11 cellular contexts compared by ENCODE assay signal in the genomic region with DNA sequence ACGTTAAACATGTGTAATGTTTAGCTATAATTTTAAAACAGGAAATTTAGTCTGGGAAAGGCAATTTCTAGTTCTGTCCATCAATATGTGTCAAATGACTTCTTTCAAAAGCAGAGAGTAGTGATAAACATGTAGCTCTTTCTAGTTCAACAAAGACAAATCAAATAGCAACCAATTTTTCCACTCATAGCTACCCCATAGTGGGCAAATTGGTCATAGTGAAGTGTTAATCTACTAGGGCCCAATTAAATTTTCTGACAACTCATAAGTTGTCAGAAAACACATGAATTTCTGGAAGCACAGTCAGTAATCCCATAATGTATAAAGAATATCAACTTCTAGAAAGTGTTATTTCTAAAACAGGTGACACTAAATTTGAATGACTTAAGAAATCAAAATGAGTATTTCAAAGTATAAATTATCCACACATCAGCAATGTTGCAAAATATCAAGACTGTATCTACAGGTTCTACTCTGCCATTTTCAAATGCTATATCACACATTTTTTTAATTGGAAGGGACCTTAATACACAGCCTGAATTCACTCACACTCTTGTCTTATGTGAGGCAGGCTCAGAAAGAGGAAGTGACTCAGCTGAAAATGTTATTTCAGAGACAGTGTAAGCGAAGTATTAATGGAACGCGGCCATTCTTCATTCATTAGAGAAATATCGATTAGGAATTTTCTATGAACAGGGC. TPM values are rescaled to one million over a fixed set of nuclear protein-coding genes. Genes with fewer than 3 reads are reported as not detected.
DNase-seq lines count a peak whose midpoint lies in the region; ATAC-seq, FAIRE-seq and TF ChIP-seq lines count a peak whose summit lies in the region.
"Had no signal": no experiment of that assay in that cellular context is flagged by ENCODE, and none has a peak within 500 bp of the region (broad histone marks: within the 10 kb centered on the region; RNA-seq: fewer than 3 reads in every experiment).

No MANE protein-coding gene starts in this region.

- no peaks in the 10 kb centered on the region for H3K79me2 ChIP-seq in Karpas-422 (ENCODE audit: low read length)

- no peaks in the 10 kb centered on the region for H4K20me1 ChIP-seq in BLaER1 treated with 17β-estradiol and CSF1 and Interleukin-3, amounts not matched to agents 10 nM and 100 nM
- no peaks in the 10 kb centered on the region for H4K20me1 ChIP-seq in Karpas-422 (ENCODE audit: insufficient read depth, low read depth, low read length)

- FAIRE-seq in GM19239 (lab: Jason Lieb, UNC): peak; percentile 61
- FAIRE-seq: H1 had no signal

- H3K27ac ChIP-seq in BLaER1 treated with 17β-estradiol and CSF1 and Interleukin-3, amounts not matched to agents 10 nM and 100 nM: peak overlapping the region in 9 of 11 experiments; percentile 3 to 68 (median 48); a peak in 14 of 22 replicates
- H3K27ac ChIP-seq in Karpas-422 (ENCODE audit: low read length): 0 out of 2 replicates have a peak overlapping the region, but pooled peaks have one; percentile 23
- H3K27ac ChIP-seq in WERI-Rb-1: no peak overlapping the region
- no peak overlapping the region for H3K27ac ChIP-seq in endodermal cell (ENCODE audit: low read depth, low read length)

- peaks cover 63% of the 10 kb centered on the region for H3K36me3 Mint-ChIP-seq in endodermal cell (ENCODE audit: low read depth)

- H3K9ac ChIP-seq in BLaER1 treated with 17β-estradiol and CSF1 and Interleukin-3, amounts not matched to agents 10 nM and 100 nM: no peak overlapping the region
- H3K9ac ChIP-seq in Karpas-422 (ENCODE audit: low read length) (no peak overlapping the region), endodermal cell (ENCODE audit: extremely low read depth, low read length, poor library complexity, severe bottlenecking) (no peak overlapping the region)

- no peak overlapping the region for H3K27ac Mint-ChIP-seq in endodermal cell

- peaks cover 0 to 17% (median 15%) of the 10 kb centered on the region in 10 experiments; a peak in 15 of 20 replicates for H3K4me1 ChIP-seq in BLaER1 treated with 17β-estradiol and CSF1 and Interleukin-3, amounts not matched to agents 10 nM and 100 nM
- H3K4me1 ChIP-seq in Karpas-422 (ENCODE audit: low read length): peaks cover 12% of the 10 kb centered on the region
- H3K4me1 ChIP-seq in mucosa of descending colon (ENCODE audit: low read depth): no peaks in the 10 kb centered on the region
- H3K4me1 ChIP-seq in endodermal cell (ENCODE audit: control insufficient read depth, insufficient read depth, low read length): no peaks in the 10 kb centered on the region

- no peaks in the 10 kb centered on the region for H3K27me3 Mint-ChIP-seq in endodermal cell (ENCODE audit: insufficient read depth)

- no peaks in the 10 kb centered on the region for H3K27me3 ChIP-seq in BLaER1 treated with 17β-estradiol and CSF1 and Interleukin-3, amounts not matched to agents 10 nM and 100 nM
- H3K27me3 ChIP-seq in Karpas-422 (ENCODE audit: low read length): no peaks in the 10 kb centered on the region
- no peaks in the 10 kb centered on the region for H3K27me3 ChIP-seq in WERI-Rb-1 (ENCODE audit: insufficient read depth, low read depth, severe bottlenecking)
- no peaks in the 10 kb centered on the region for H3K27me3 ChIP-seq in endodermal cell (ENCODE audit: control insufficient read depth, insufficient read depth, low read length, poor library complexity, severe bottlenecking)

- intact Hi-C loops in mucosa of descending colon (cut with DNase I, micrococcal nuclease): no loop called here

- H2AFZ ChIP-seq in Karpas-422 (ENCODE audit: low read length): no peak overlapping the region

- ATAC-seq in mucosa of descending colon (no peak), HG03045 (IDR thresholded peaks at IDR 0.05; ENCODE audit: unreplicated experiment) (no peak)

- H3K9me3 ChIP-seq in BLaER1 treated with 17β-estradiol and CSF1 and Interleukin-3, amounts not matched to agents 10 nM and 100 nM (replicated peaks in 1 of 11): no peaks in the 10 kb centered on the region
- H3K9me3 ChIP-seq in Karpas-422 (ENCODE audit: low read length) (no peaks in the 10 kb centered on the region), mucosa of descending colon (no peaks in the 10 kb centered on the region), WERI-Rb-1 (ENCODE audit: severe bottlenecking) (no peaks in the 10 kb centered on the region), endodermal cell (ENCODE audit: control insufficient read depth, low read length) (no peaks in the 10 kb centered on the region)

- peaks cover 0 to 31% (median 6%) of the 10 kb centered on the region in 11 experiments; a peak in 9 of 22 replicates for H3K36me3 ChIP-seq in BLaER1 treated with 17β-estradiol and CSF1 and Interleukin-3, amounts not matched to agents 10 nM and 100 nM
- H3K36me3 ChIP-seq in Karpas-422 (ENCODE audit: insufficient read depth, low read length): peaks cover 20% of the 10 kb centered on the region; the same call in 1 of the 2 replicates
- H3K36me3 ChIP-seq in mucosa of descending colon (ENCODE audit: low read depth): no peaks in the 10 kb centered on the region
- H3K36me3 ChIP-seq in WERI-Rb-1: peaks cover 86% of the 10 kb centered on the region
- peaks cover 23% of the 10 kb centered on the region for H3K36me3 ChIP-seq in endodermal cell (ENCODE audit: control insufficient read depth, insufficient read depth, low read length)

- TF ChIP-seq CTCF in mucosa of descending colon (IDR thresholded peaks at IDR 0.05): no peak
- TF ChIP-seq CTCF in WERI-Rb-1 (IDR thresholded peaks at IDR 0.05; ENCODE audit: low read depth, low read length): no peak
- no peak for TF ChIP-seq CTCF in endodermal cell (conservative IDR thresholded peaks at IDR 0.05)

- H3K4me2 ChIP-seq in BLaER1 treated with 17β-estradiol and CSF1 and Interleukin-3, amounts not matched to agents 10 nM and 100 nM: peak overlapping the region; percentile 1 to 69 (median 42); a peak in 16 of 22 replicates
- no peak overlapping the region for H3K4me2 ChIP-seq in Karpas-422 (ENCODE audit: low read depth, low read length, poor library complexity, severe bottlenecking)

- H3K9me2 ChIP-seq in Karpas-422 (replicated peaks; ENCODE audit: insufficient read depth, low read length): no peaks in the 10 kb centered on the region

- no peaks in the 10 kb centered on the region for H3K9me3 Mint-ChIP-seq in endodermal cell

- WGBS in endodermal cell (ENCODE audit: insufficient coverage in 1 of 2, insufficient read length in 1 of 2), 2 experiments: 92 to 99% methylated on average over 4 to 5 of the region's 5 CpGs

- H3K4me3 ChIP-seq in BLaER1 treated with 17β-estradiol and CSF1 and Interleukin-3, amounts not matched to agents 10 nM and 100 nM: peak overlapping the region in 1 of 10 experiments; percentile 26; a peak in 1 of 20 replicates
- H3K4me3 ChIP-seq in Karpas-422 (ENCODE audit: low read length): no peak overlapping the region
- no peak overlapping the region for H3K4me3 ChIP-seq in mucosa of descending colon
- H3K4me3 ChIP-seq in WERI-Rb-1 (ENCODE audit: low read depth, low read length): no peak overlapping the region
- no peak overlapping the region for H3K4me3 ChIP-seq in endodermal cell (ENCODE audit: low read length)

- no peak overlapping the region for H3K4me3 Mint-ChIP-seq in endodermal cell

- no peaks in the 10 kb centered on the region for H3K4me1 Mint-ChIP-seq in endodermal cell

- DNase-seq in GM19239 (ENCODE audit: insufficient read length, low spot score) (no peak), Karpas-422 (peak; percentile 54), astrocyte of the hippocampus (ENCODE audit: low read depth, low spot score) (peak; percentile 29), mucosa of descending colon (no peak), WERI-Rb-1 (no peak), endodermal cell (no peak)
- DNase-seq: DND-41, NCI-H187 had no signal

RNA-seq across cellular contexts. Expression of a gene that starts 7.7 kb away (rescaled TPM):
- 68.1 and 149 TPM in 2 replicates for total RNA-seq in Karpas-422 (2014; rRNA removed; shearing (Covaris generic); ENCODE audit: low replicate concordance)
- total RNA-seq in mucosa of descending colon (100 to 1,000 TPM in 1 of 3 donors, 10 to 100 TPM in 2; 34.0 to 110 (median 67.1) TPM), endodermal cell (10 to 100 TPM; 65.7 to 73.9 TPM)
- 62.5 TPM for polyA plus RNA-seq in endodermal cell (2013, experiment 1 of 2)
- polyA plus RNA-seq in endodermal cell (2013, experiment 2 of 2): 67.5 TPM

Comparison
In these comparisons a context has a peak if more than half of its experiments do, and no peak if none do; other contexts are left out.
1. H3K27ac ChIP-seq: peak in BLaER1 treated with 17β-estradiol and CSF1 and Interleukin-3, amounts not matched to agents 10 nM and 100 nM (9 of 11) and Karpas-422 (single experiment); none in WERI-Rb-1 (single experiment) and endodermal cell (single experiment).
2. DNase-seq: peak in Karpas-422 (single experiment) and astrocyte of the hippocampus (single experiment); none in GM19239 (single experiment), mucosa of descending colon (0 of 3), WERI-Rb-1 (single experiment) and endodermal cell (single experiment).